ENCODE assay signal across 17 cellular contexts in genomic region chr2:22221006-22221405, GRCh38.
"Had no signal": no experiment of that assay in that cellular context is flagged by ENCODE, and none has a peak within 500 bp of the region (broad histone marks: within the 10 kb centered on the region; RNA-seq: fewer than 3 reads in every experiment).

No MANE protein-coding gene starts in this region.

- DNase-seq: activated CD4-positive, alpha-beta T cell treated with anti-CD3 and anti-CD28 coated beads, Interleukin-2, amount 10 ng/mL, durations not matched to agents 7 days and 5 days; activated naive CD8-positive, alpha-beta T cell treated with anti-CD3 and anti-CD28 coated beads for 36 hours; amygdala; central memory CD4-positive, alpha-beta T cell; colonic mucosa; islet precursor cell; left lung; mammary epithelial cell; mucosa of descending colon; natural killer cell; stimulated activated CD4-positive, alpha-beta T cell treated with anti-CD3 and anti-CD28 coated beads, Interleukin-15, amount 100 ng/mL, for 24 hours; stimulated activated CD4-positive, alpha-beta T cell treated with anti-CD3 and anti-CD28 coated beads, Interleukin-4, amount 100 ng/mL, for 1 hour; stimulated activated naive CD8-positive, alpha-beta T cell treated with anti-CD3 and anti-CD28 coated beads, Interleukin-15, Interleukin-2, amounts not matched to agents 100 U/mL and 50 U/mL, for 24 hours; T-helper 2 cell; trophoblast cell had no signal

- H3K27me3 ChIP-seq: colonic mucosa, gastroesophageal sphincter, left lung had no signal

- H3K36me3 ChIP-seq: colonic mucosa, gastroesophageal sphincter, left lung had no signal

- H3K27ac ChIP-seq: colonic mucosa, gastroesophageal sphincter, left lung, skin epidermis had no signal

- H3K4me3 ChIP-seq: colonic mucosa, gastroesophageal sphincter, left lung, mucosa of descending colon, skin epidermis had no signal

- H3K9me3 ChIP-seq: colonic mucosa, mucosa of descending colon had no signal

- H3K4me1 ChIP-seq: colonic mucosa, gastroesophageal sphincter, left lung had no signal
